Comparison of ENCODE assay signal across 9 cellular contexts in the genomic region with DNA sequence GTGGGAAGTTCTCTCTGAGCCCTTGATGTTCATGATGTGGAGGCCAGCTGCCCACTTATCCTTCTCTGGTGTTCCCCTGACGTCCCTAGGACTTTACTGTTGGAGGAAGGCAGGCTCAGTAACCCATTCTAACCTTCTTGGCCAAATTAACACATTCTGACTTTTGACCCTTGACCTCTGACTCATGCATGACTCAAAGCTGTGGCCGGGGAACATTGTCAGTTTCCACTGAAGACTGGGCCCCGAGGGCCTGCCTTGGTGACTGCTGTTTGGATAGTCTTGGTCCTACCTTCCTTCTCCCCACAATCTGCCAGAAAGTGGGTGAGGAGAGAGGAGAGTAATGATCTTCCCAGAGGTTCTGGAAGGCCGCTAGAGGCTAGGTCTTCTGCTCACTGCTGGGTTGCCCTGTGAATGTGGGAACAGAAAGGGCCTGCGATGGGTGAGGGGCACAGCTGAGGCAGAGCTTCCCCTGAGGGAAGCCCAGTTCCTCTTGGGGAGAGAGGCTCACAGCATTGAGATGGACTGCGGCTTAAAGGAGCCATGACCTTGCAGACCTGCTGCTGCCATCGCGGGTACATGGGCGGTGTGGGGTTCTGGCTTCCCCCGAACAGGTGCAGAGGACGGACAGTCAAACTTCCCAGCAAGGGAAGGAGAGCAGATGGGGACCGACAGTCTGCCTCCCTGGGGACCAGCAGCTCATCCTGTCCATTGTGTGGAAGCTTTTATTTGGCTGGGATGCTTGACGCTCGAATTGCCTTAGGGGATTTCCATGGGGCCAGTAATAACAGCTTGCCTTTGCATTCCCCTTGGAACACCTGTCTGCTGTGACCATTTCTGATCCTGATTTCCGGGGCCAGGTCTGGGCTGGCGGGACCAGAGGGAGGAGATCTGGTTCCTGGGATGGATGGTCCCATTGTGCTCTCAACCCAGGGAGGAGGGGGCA. TPM values are rescaled to one million over a fixed set of nuclear protein-coding genes. Genes with fewer than 3 reads are reported as not detected.
DNase-seq lines count a peak whose midpoint lies in the region; ATAC-seq lines count a peak whose summit lies in the region.
"Had no signal": no experiment of that assay in that cellular context is flagged by ENCODE, and none has a peak within 500 bp of the region (broad histone marks: within the 10 kb centered on the region; RNA-seq: fewer than 3 reads in every experiment).

No MANE protein-coding gene starts in this region.

- no peak overlapping the region for H3K4me3 Mint-ChIP-seq in activated naive CD8-positive, alpha-beta T cell
- H3K4me3 Mint-ChIP-seq: activated T-helper 1 cell treated with anti-CD3 and anti-CD28 coated beads, Interleukin-12 subunit alpha, Interleukin-12 subunit beta, Interleukin-2, Interleukin-4 antibody, amounts not matched to agents 30 ng/mL and 10 ng/mL and 1 ng/mL, durations not matched to agents 14 hours and 24 hours and 36 hours had no signal

- H3K27me3 Mint-ChIP-seq in activated naive CD8-positive, alpha-beta T cell, result no peaks in the 10 kb centered on the region

- peak overlapping the region; percentile 29 for H2AK5ac ChIP-seq in neuronal stem cell (ENCODE audit: low read depth, low read length)

- H3K27me3 ChIP-seq in neuronal stem cell (ENCODE audit: control insufficient read depth in 3 of 3, insufficient read depth in 3 of 3, low read depth in 1 of 3, low read length in 3 of 3), result no peaks in the 10 kb centered on the region

- H4K91ac ChIP-seq in neuronal stem cell (ENCODE audit: low read depth, low read length, poor library complexity), result no peak overlapping the region

- H3K9me3 Mint-ChIP-seq in activated naive CD8-positive, alpha-beta T cell (ENCODE audit: low read depth), result no peaks in the 10 kb centered on the region
- H3K9me3 Mint-ChIP-seq: activated T-helper 1 cell treated with anti-CD3 and anti-CD28 coated beads, Interleukin-12 subunit alpha, Interleukin-12 subunit beta, Interleukin-2, Interleukin-4 antibody, amounts not matched to agents 30 ng/mL and 10 ng/mL and 1 ng/mL, durations not matched to agents 14 hours and 24 hours and 36 hours had no signal

- peaks cover 0 to 1% of the 10 kb centered on the region in 2 donors for H3K9me3 ChIP-seq in neuronal stem cell (replicated peaks in 1 of 2; ENCODE audit: control insufficient read depth in 2 of 2, insufficient read depth in 1 of 2, low read depth in 1 of 2, low read length in 2 of 2)

- peak overlapping the region; percentile 77 for H3K18ac ChIP-seq in neuronal stem cell (ENCODE audit: low read length)

- peak overlapping the region; percentile 19 for H2BK5ac ChIP-seq in neuronal stem cell (ENCODE audit: low read length)

- no peak overlapping the region for H3K4ac ChIP-seq in neuronal stem cell (ENCODE audit: low read length)

- H2BK12ac ChIP-seq in neuronal stem cell (ENCODE audit: low read length), result no peak overlapping the region

- no peaks in the 10 kb centered on the region for H3K36me3 ChIP-seq in neuronal stem cell (replicated peaks in 1 of 2; ENCODE audit: control insufficient read depth in 2 of 2, insufficient read depth in 2 of 2, low read length in 2 of 2)

- H3K23ac ChIP-seq in neuronal stem cell (ENCODE audit: low read depth, low read length, poor library complexity), result no peak overlapping the region

- no CpG with 5 or more reads among the region's 16 CpGs for WGBS in neuronal stem cell (ENCODE audit: extremely low coverage in 2 of 2, insufficient read length in 2 of 2, insufficient replicate concordance in 1 of 2), 2 donors

- H3K4me2 ChIP-seq in neuronal stem cell (ENCODE audit: insufficient read depth, low read length, poor library complexity, severe bottlenecking), result no peak overlapping the region

- H4K8ac ChIP-seq in neuronal stem cell (ENCODE audit: low read depth, low read length), result no peak overlapping the region

- DNase-seq in SIG-M5 treated with dmso at 0.1 percent for 504 hours (lab: John Stamatoyannopoulos, UW; ENCODE audit: unreplicated experiment) (peak; percentile 11), SIG-M5 (lab: John Stamatoyannopoulos, UW) (no peak), NCI-H2081 (lab: John Stamatoyannopoulos, UW) (peak; percentile 91 to 96), neuronal stem cell (ENCODE audit: low spot score) (no peak), NCI-H2196 (lab: John Stamatoyannopoulos, UW; ENCODE audit: unreplicated experiment) (no peak), ecto neural progenitor cell (ENCODE audit: low spot score) (no peak)

- H3K4me1 Mint-ChIP-seq in activated naive CD8-positive, alpha-beta T cell (ENCODE audit: low read depth), result no peaks in the 10 kb centered on the region

- no peak overlapping the region for H3K27ac ChIP-seq in neuronal stem cell (replicated peaks; ENCODE audit: low read length)

- peaks cover 12 to 14% of the 10 kb centered on the region in 2 donors for H3K4me1 ChIP-seq in neuronal stem cell (ENCODE audit: control insufficient read depth in 2 of 2, insufficient read depth in 1 of 2, low read depth in 1 of 2, low read length in 2 of 2)

- H3K79me1 ChIP-seq in neuronal stem cell (ENCODE audit: low read depth, low read length), result no peaks in the 10 kb centered on the region

- no peak overlapping the region for H2BK15ac ChIP-seq in neuronal stem cell (ENCODE audit: low read length)

- H3K14ac ChIP-seq in neuronal stem cell (ENCODE audit: low read length), result no peak overlapping the region

- no peak for ATAC-seq in GM21360 (IDR thresholded peaks at IDR 0.05; ENCODE audit: unreplicated experiment)

- H3K27ac Mint-ChIP-seq in activated naive CD8-positive, alpha-beta T cell, result peak overlapping the region; percentile 16
- H3K27ac Mint-ChIP-seq: activated T-helper 1 cell treated with anti-CD3 and anti-CD28 coated beads, Interleukin-12 subunit alpha, Interleukin-12 subunit beta, Interleukin-2, Interleukin-4 antibody, amounts not matched to agents 30 ng/mL and 10 ng/mL and 1 ng/mL, durations not matched to agents 14 hours and 24 hours and 36 hours had no signal

- H3K9ac ChIP-seq in neuronal stem cell (ENCODE audit: low read depth, low read length, poor library complexity), result no peak overlapping the region

- peak overlapping the region; percentile 31 for H2AFZ ChIP-seq in neuronal stem cell (ENCODE audit: low read length)

- H2BK120ac ChIP-seq in neuronal stem cell (ENCODE audit: low read depth, low read length), result no peak overlapping the region

- no peak overlapping the region for H3K4me3 ChIP-seq in neuronal stem cell (ENCODE audit: low read length in 2 of 2)

- no peaks in the 10 kb centered on the region for H3K36me3 Mint-ChIP-seq in activated naive CD8-positive, alpha-beta T cell

RNA-seq across cellular contexts. Expression of a gene that starts 43.8 kb away (rescaled TPM):
- polyA plus RNA-seq in neuronal stem cell (2013, experiment 1 of 2), result 0.21 TPM
- 0.19 TPM for polyA plus RNA-seq in neuronal stem cell (2013, experiment 2 of 2)

Comparison
In these comparisons a context has a peak if more than half of its experiments do, and no peak if none do; other contexts are left out.
1. DNase-seq: peak in SIG-M5 treated with dmso at 0.1 percent for 504 hours (single experiment) and NCI-H2081 (2 of 2); none in SIG-M5 (single experiment), neuronal stem cell (single experiment), NCI-H2196 (single experiment) and ecto neural progenitor cell (single experiment).